18 cellular contexts compared by ENCODE assay signal in genomic region chr4:123127865-123128264, GRCh38.
DNase-seq lines count a peak whose midpoint lies in the region; ATAC-seq, FAIRE-seq and TF ChIP-seq lines count a peak whose summit lies in the region.
"Had no signal": no experiment of that assay in that cellular context is flagged by ENCODE, and none has a peak within 500 bp of the region (broad histone marks: within the 10 kb centered on the region; RNA-seq: fewer than 3 reads in every experiment).

No MANE protein-coding gene starts in this region.

- no peak overlapping the region for H3K18ac ChIP-seq in neuronal stem cell (ENCODE audit: low read length)

- H2AFZ ChIP-seq in astrocyte (ENCODE audit: low read depth, low read length) (no peak overlapping the region), neuronal stem cell (ENCODE audit: low read length) (peak overlapping the region; percentile 32)

- peak overlapping the region; percentile 98 for H3K27ac Mint-ChIP-seq in astrocyte (ENCODE audit: unreplicated experiment)
- H3K27ac Mint-ChIP-seq: activated CD4-positive, alpha-beta T cell treated with anti-CD3 and anti-CD28 coated beads, Interleukin-2, amount 10 ng/mL, durations not matched to agents 7 days and 5 days; activated naive CD4-positive, alpha-beta T cell treated with anti-CD3 and anti-CD28 coated beads for 36 hours had no signal

- peak; percentile 47 for FAIRE-seq in astrocyte (lab: Jason Lieb, UNC)
- no peak for FAIRE-seq in urothelium cell line (lab: Jason Lieb, UNC)
- FAIRE-seq: GM12878, K562, small intestine had no signal

- H3K27me3 ChIP-seq in astrocyte (ENCODE audit: insufficient read depth, low read length) (no peaks in the 10 kb centered on the region), neuronal stem cell (ENCODE audit: control insufficient read depth in 3 of 3, insufficient read depth in 3 of 3, low read depth in 1 of 3, low read length in 3 of 3) (no peaks in the 10 kb centered on the region), WERI-Rb-1 (ENCODE audit: insufficient read depth, low read depth, severe bottlenecking) (no peaks in the 10 kb centered on the region)
- H3K27me3 ChIP-seq: heart right ventricle had no signal

- no peaks in the 10 kb centered on the region for H3K79me2 ChIP-seq in astrocyte (ENCODE audit: insufficient read depth, low read length)

- H3K4me1 ChIP-seq in astrocyte (ENCODE audit: insufficient read depth, low read length) (no peaks in the 10 kb centered on the region), neuronal stem cell (ENCODE audit: control insufficient read depth in 2 of 2, insufficient read depth in 1 of 2, low read depth in 1 of 2, low read length in 2 of 2) (peaks cover 0 to 10% of the 10 kb centered on the region in 2 donors)

- H3K9me3 ChIP-seq in astrocyte (ENCODE audit: insufficient read depth, low read depth, low read length) (no peaks in the 10 kb centered on the region), neuronal stem cell (replicated peaks in 1 of 2; ENCODE audit: control insufficient read depth in 2 of 2, insufficient read depth in 1 of 2, low read depth in 1 of 2, low read length in 2 of 2) (peaks cover 0 to 9% of the 10 kb centered on the region in 2 donors), WERI-Rb-1 (ENCODE audit: severe bottlenecking) (no peaks in the 10 kb centered on the region)
- H3K9me3 ChIP-seq: heart right ventricle, thoracic aorta had no signal

- no peak overlapping the region for H2BK15ac ChIP-seq in neuronal stem cell (ENCODE audit: low read length)

- no peak overlapping the region for H2AK5ac ChIP-seq in neuronal stem cell (ENCODE audit: low read depth, low read length)

- H2BK12ac ChIP-seq in neuronal stem cell (ENCODE audit: low read length), result no peak overlapping the region

- TF ChIP-seq CTCF in astrocyte (IDR thresholded peaks at IDR 0.05; ENCODE audit: insufficient read depth, low read depth, low read length) (no peak), WERI-Rb-1 (IDR thresholded peaks at IDR 0.05; ENCODE audit: low read depth, low read length) (no peak)

- peak overlapping the region; percentile 25 for H3K9ac ChIP-seq in astrocyte (ENCODE audit: low read length)
- H3K9ac ChIP-seq in neuronal stem cell (ENCODE audit: low read depth, low read length, poor library complexity), result no peak overlapping the region

- H3K23ac ChIP-seq in neuronal stem cell (ENCODE audit: low read depth, low read length, poor library complexity), result no peak overlapping the region

- H3K36me3 Mint-ChIP-seq in astrocyte (ENCODE audit: low read depth, unreplicated experiment), result peaks cover 2% of the 10 kb centered on the region

- H3K4me3 ChIP-seq in astrocyte (ENCODE audit: insufficient read depth, low read depth, low read length), result no peak overlapping the region
- H3K4me3 ChIP-seq in neuronal stem cell (ENCODE audit: low read length in 2 of 2), result no peak overlapping the region
- H3K4me3 ChIP-seq in WERI-Rb-1 (ENCODE audit: low read depth, low read length), result no peak overlapping the region
- H3K4me3 ChIP-seq: GM12878, heart right ventricle, K562, thoracic aorta had no signal

- DNase-seq in HPDE6-E6E7 (ENCODE audit: extremely low spot score), result peak; percentile 67
- peak; percentile 1 for DNase-seq in astrocyte (ENCODE audit: low read depth)
- peak; percentile 12 for DNase-seq in glomerular endothelial cell (ENCODE audit: extremely low read depth, low read depth, low spot score)
- no peak for DNase-seq in neuronal stem cell (ENCODE audit: low spot score)
- DNase-seq in WERI-Rb-1, result no peak
- DNase-seq in urothelium cell line (ENCODE audit: low spot score), result no peak
- DNase-seq in stimulated activated CD4-positive, alpha-beta T cell treated with anti-CD3 and anti-CD28 coated beads, Interleukin-2, amount 100 ng/mL, for 48 hours, result no peak
- DNase-seq: activated CD4-positive, alpha-beta T cell treated with anti-CD3 and anti-CD28 coated beads, Interleukin-2, amount 10 ng/mL, durations not matched to agents 7 days and 5 days; activated naive CD4-positive, alpha-beta T cell treated with anti-CD3 and anti-CD28 coated beads for 36 hours; activated T-cell treated with anti-CD3 and anti-CD28 coated beads for 4 hours; Calu3; heart right ventricle; small intestine had no signal

- peaks cover 3% of the 10 kb centered on the region for H3K9me3 Mint-ChIP-seq in astrocyte (ENCODE audit: unreplicated experiment)
- H3K9me3 Mint-ChIP-seq: activated CD4-positive, alpha-beta T cell treated with anti-CD3 and anti-CD28 coated beads, Interleukin-2, amount 10 ng/mL, durations not matched to agents 7 days and 5 days; activated naive CD4-positive, alpha-beta T cell treated with anti-CD3 and anti-CD28 coated beads for 36 hours had no signal

- no peak overlapping the region for H2BK5ac ChIP-seq in neuronal stem cell (ENCODE audit: low read length)

- H3K14ac ChIP-seq in neuronal stem cell (ENCODE audit: low read length), result no peak overlapping the region

- peak overlapping the region; percentile 36 for H3K4me3 Mint-ChIP-seq in astrocyte (ENCODE audit: unreplicated experiment)
- H3K4me3 Mint-ChIP-seq: activated CD4-positive, alpha-beta T cell treated with anti-CD3 and anti-CD28 coated beads, Interleukin-2, amount 10 ng/mL, durations not matched to agents 7 days and 5 days; activated naive CD4-positive, alpha-beta T cell treated with anti-CD3 and anti-CD28 coated beads for 36 hours had no signal

- no peak for ATAC-seq in HG02798 (IDR thresholded peaks at IDR 0.05; ENCODE audit: poor library complexity, unreplicated experiment)
- ATAC-seq: GM12878, K562, PC-3 had no signal

- H4K8ac ChIP-seq in neuronal stem cell (ENCODE audit: low read depth, low read length), result no peak overlapping the region

- H3K4me1 Mint-ChIP-seq in astrocyte (ENCODE audit: low read depth, unreplicated experiment), result peaks cover 10% of the 10 kb centered on the region
- H3K4me1 Mint-ChIP-seq: activated CD4-positive, alpha-beta T cell treated with anti-CD3 and anti-CD28 coated beads, Interleukin-2, amount 10 ng/mL, durations not matched to agents 7 days and 5 days had no signal

- WGBS in neuronal stem cell (ENCODE audit: extremely low coverage in 2 of 2, insufficient read length in 2 of 2, insufficient replicate concordance in 1 of 2), 2 donors, result no CpG with 5 or more reads among the region's 2 CpGs

- H3K27ac ChIP-seq in astrocyte (ENCODE audit: low read depth, low read length) (no peak overlapping the region), neuronal stem cell (replicated peaks; ENCODE audit: low read length) (no peak overlapping the region), WERI-Rb-1 (no peak overlapping the region)
- H3K27ac ChIP-seq: thoracic aorta had no signal

- H3K4ac ChIP-seq in neuronal stem cell (ENCODE audit: low read length), result no peak overlapping the region

- H2BK120ac ChIP-seq in neuronal stem cell (ENCODE audit: low read depth, low read length), result no peak overlapping the region

- no peaks in the 10 kb centered on the region for H3K27me3 Mint-ChIP-seq in astrocyte (ENCODE audit: low read depth, unreplicated experiment)
- H3K27me3 Mint-ChIP-seq: activated CD4-positive, alpha-beta T cell treated with anti-CD3 and anti-CD28 coated beads, Interleukin-2, amount 10 ng/mL, durations not matched to agents 7 days and 5 days had no signal

- no peak overlapping the region for H4K91ac ChIP-seq in neuronal stem cell (ENCODE audit: low read depth, low read length, poor library complexity)

- no peak overlapping the region for H3K4me2 ChIP-seq in astrocyte (ENCODE audit: low read length)
- no peak overlapping the region for H3K4me2 ChIP-seq in neuronal stem cell (ENCODE audit: insufficient read depth, low read length, poor library complexity, severe bottlenecking)

- H3K36me3 ChIP-seq in astrocyte (ENCODE audit: insufficient read depth, low read length), result no peaks in the 10 kb centered on the region
- H3K36me3 ChIP-seq in neuronal stem cell (replicated peaks in 1 of 2; ENCODE audit: control insufficient read depth in 2 of 2, insufficient read depth in 2 of 2, low read length in 2 of 2), result no peaks in the 10 kb centered on the region
- H3K36me3 ChIP-seq in WERI-Rb-1, result no peaks in the 10 kb centered on the region
- H3K36me3 ChIP-seq: heart right ventricle, thoracic aorta had no signal

- no peaks in the 10 kb centered on the region for H3K79me1 ChIP-seq in neuronal stem cell (ENCODE audit: low read depth, low read length)

- H4K20me1 ChIP-seq in astrocyte (ENCODE audit: insufficient read depth, low read length), result no peaks in the 10 kb centered on the region

Comparison
In these comparisons a context has a peak if more than half of its experiments do, and no peak if none do; other contexts are left out.
1. DNase-seq: peak in HPDE6-E6E7 (single experiment), astrocyte (single experiment) and glomerular endothelial cell (single experiment); none in neuronal stem cell (single experiment), WERI-Rb-1 (single experiment), urothelium cell line (single experiment) and stimulated activated CD4-positive, alpha-beta T cell treated with anti-CD3 and anti-CD28 coated beads, Interleukin-2, amount 100 ng/mL, for 48 hours (0 of 2).